ENCODE assay signal across 24 cellular contexts in the genomic region with DNA sequence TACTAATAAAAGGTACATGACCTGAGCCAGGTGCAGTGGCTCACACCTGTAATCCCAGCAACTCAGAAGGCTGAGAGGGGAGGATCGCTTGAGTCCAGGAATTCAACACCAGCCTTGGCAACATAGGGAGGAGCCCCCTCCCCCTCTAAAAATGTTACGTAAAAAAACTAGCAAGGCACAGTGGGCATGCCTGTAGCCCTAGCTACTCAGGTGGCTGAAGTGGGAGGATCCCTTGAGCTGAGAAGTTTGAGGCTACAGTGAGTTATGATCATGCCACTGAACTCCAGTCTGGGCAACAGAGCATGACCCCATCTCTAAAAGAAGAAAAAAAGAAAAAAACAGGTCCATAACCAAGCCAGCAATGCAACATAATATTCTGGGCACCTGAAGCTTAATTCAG.
"Had no signal": no experiment of that assay in that cellular context is flagged by ENCODE, and none has a peak within 500 bp of the region (broad histone marks: within the 10 kb centered on the region; RNA-seq: fewer than 3 reads in every experiment).

No MANE protein-coding gene starts in this region.

- H3K27me3 ChIP-seq: colonic mucosa, esophagus muscularis mucosa, esophagus squamous epithelium, foreskin keratinocyte, gastrocnemius medialis, gastroesophageal sphincter, heart left ventricle had no signal

- DNase-seq: colonic mucosa; cortex of kidney; dermis blood vessel endothelial cell; dorsolateral prefrontal cortex; effector CD4-positive, alpha-beta T cell; effector CD8-positive, alpha-beta T cell; effector memory CD4-positive, alpha-beta T cell; effector memory CD8-positive, alpha-beta T cell; endodermal cell; erythroblast; esophagus squamous epithelium; foreskin fibroblast; foreskin keratinocyte; foreskin melanocyte; gastrocnemius medialis; glutamatergic neuron; head of caudate nucleus; heart left ventricle; heart right ventricle had no signal

- H3K9me3 ChIP-seq: colonic mucosa, esophagus squamous epithelium, gastrocnemius medialis, gastroesophageal sphincter had no signal

- H3K36me3 ChIP-seq: colonic mucosa, esophagus muscularis mucosa, esophagus squamous epithelium, gastrocnemius medialis, gastroesophageal sphincter, heart left ventricle, heart right ventricle had no signal

- H3K27ac ChIP-seq: colonic mucosa, coronary artery, dorsolateral prefrontal cortex, epithelial cell of prostate, esophagus muscularis mucosa, esophagus squamous epithelium, foreskin keratinocyte, gastrocnemius medialis, gastroesophageal sphincter, heart left ventricle, heart right ventricle had no signal

- H3K4me3 ChIP-seq: colonic mucosa, coronary artery, dorsolateral prefrontal cortex, esophagus muscularis mucosa, esophagus squamous epithelium, gastrocnemius medialis, gastroesophageal sphincter, heart left ventricle, heart right ventricle had no signal

- ATAC-seq: effector memory CD8-positive, alpha-beta T cell; esophagus mucosa; foreskin keratinocyte; gastrocnemius medialis; gastroesophageal sphincter; heart left ventricle; heart right ventricle had no signal

- H3K4me1 ChIP-seq: colonic mucosa, esophagus muscularis mucosa, esophagus squamous epithelium, foreskin keratinocyte, gastrocnemius medialis, gastroesophageal sphincter, heart left ventricle, heart right ventricle had no signal
